In the genomic region with DNA sequence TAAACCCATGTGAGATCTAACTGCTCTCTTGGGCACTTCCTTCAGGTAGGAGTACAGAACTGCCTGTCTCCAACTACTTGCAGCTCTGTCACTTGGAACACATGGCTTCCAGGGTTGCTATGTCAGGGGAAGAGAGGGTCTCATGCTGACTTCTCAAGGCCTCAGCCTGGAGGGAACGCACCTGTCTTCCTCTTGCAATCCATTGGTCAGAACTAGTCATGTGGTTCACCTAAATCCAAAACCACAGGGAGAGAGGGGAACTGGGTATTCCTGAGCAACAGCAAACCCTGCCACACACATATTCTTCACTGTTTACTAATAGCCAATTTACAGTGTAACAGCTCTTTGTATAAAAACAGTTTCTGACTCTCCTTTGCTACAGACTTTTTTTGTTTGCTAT, we compare ENCODE assay signal across 17 cellular contexts.
"Had no signal": no experiment of that assay in that cellular context is flagged by ENCODE, and none has a peak within 500 bp of the region (broad histone marks: within the 10 kb centered on the region; RNA-seq: fewer than 3 reads in every experiment).

No MANE protein-coding gene starts in this region.

- H3K27ac ChIP-seq: adrenal gland, breast epithelium, esophagus muscularis mucosa, gastroesophageal sphincter, heart left ventricle, lower lobe of right lung, thoracic aorta, upper lobe of left lung had no signal

- ATAC-seq: activated CD4-positive, alpha-beta T cell treated with anti-CD3 and anti-CD28 coated beads for 36 hours; activated naive CD4-positive, alpha-beta T cell treated with anti-CD3 and anti-CD28 coated beads, Interleukin-2, amount 50 U/mL, for 72 hours; gastroesophageal sphincter; heart left ventricle; natural killer cell treated with Interleukin-12 subunit alpha and Interleukin-12 subunit beta and Interleukin-15 and Interleukin-18, amount 100 ng/mL, for 72 hours; stimulated activated naive B cell treated with anti-CD40 and anti-IgM and Interleukin-4, amounts not matched to agents 10 μg/mL and 1 μg/mL and 100 μg/mL, for 72 hours had no signal

- H3K27me3 ChIP-seq: breast epithelium, esophagus muscularis mucosa, gastroesophageal sphincter, heart left ventricle, upper lobe of left lung had no signal

- H3K36me3 ChIP-seq: adrenal gland, breast epithelium, esophagus muscularis mucosa, gastroesophageal sphincter, heart left ventricle, lower lobe of right lung, thoracic aorta, upper lobe of left lung had no signal

- H3K9me3 ChIP-seq: adrenal gland, breast epithelium, esophagus muscularis mucosa, gastroesophageal sphincter, heart left ventricle, lower lobe of right lung, thoracic aorta, upper lobe of left lung had no signal

- FAIRE-seq: astrocyte, endothelial cell of umbilical vein had no signal

- H3K4me3 ChIP-seq: adrenal gland, breast epithelium, esophagus muscularis mucosa, gastroesophageal sphincter, heart left ventricle, lower lobe of right lung, thoracic aorta, upper lobe of left lung had no signal

- DNase-seq: activated CD4-positive, alpha-beta T cell treated with anti-CD3 and anti-CD28 coated beads for 36 hours; activated CD4-positive, alpha-beta T cell treated with anti-CD3 and anti-CD28 coated beads, Interleukin-2, amount 50 U/mL, for 48 hours; activated gamma-delta T cell; adrenal gland; effector CD4-positive, alpha-beta T cell; heart left ventricle; lower lobe of right lung; stimulated activated naive B cell treated with anti-CD40 and anti-IgM and Interleukin-4, amounts not matched to agents 10 μg/mL and 1 μg/mL and 100 μg/mL, for 72 hours; upper lobe of left lung had no signal
